11 cellular contexts compared by ENCODE assay signal in genomic region chr9:34451545-34451944, GRCh38. TPM values are rescaled to one million over a fixed set of nuclear protein-coding genes. Genes with fewer than 3 reads are reported as not detected.
DNase-seq lines count a peak whose midpoint lies in the region; ATAC-seq and TF ChIP-seq lines count a peak whose summit lies in the region.
"Had no signal": no experiment of that assay in that cellular context is flagged by ENCODE, and none has a peak within 500 bp of the region (broad histone marks: within the 10 kb centered on the region; RNA-seq: fewer than 3 reads in every experiment).

No MANE protein-coding gene starts in this region.

- ATAC-seq in GM19025 (IDR thresholded peaks at IDR 0.05; ENCODE audit: low read depth, unreplicated experiment) (peak; percentile 96), left lung (no peak)
- ATAC-seq: left colon, T-helper 17 cell had no signal

- intact Hi-C loops in esophagus squamous epithelium (cut with DNase I) (no loop called here), left lung (cut with DNase I) (no loop called here)

- H3K9me3 ChIP-seq in esophagus squamous epithelium (no peaks in the 10 kb centered on the region), left lung (no peaks in the 10 kb centered on the region)

- H3K27me3 ChIP-seq in esophagus squamous epithelium (no peaks in the 10 kb centered on the region), left lung (no peaks in the 10 kb centered on the region)

- no peak for TF ChIP-seq POLR2A in esophagus squamous epithelium (IDR thresholded peaks at IDR 0.05)

- H3K27ac ChIP-seq in esophagus squamous epithelium (peak overlapping the region in 3 of 4 donors; percentile 7 to 52 (median 25)), left lung (peak overlapping the region in 1 of 2 donors; percentile 57)

- H3K4me3 ChIP-seq in esophagus squamous epithelium (no peak overlapping the region), left lung (no peak overlapping the region)

- TF ChIP-seq CTCF in esophagus squamous epithelium (IDR thresholded peaks at IDR 0.05) (no peak), left lung (IDR thresholded peaks at IDR 0.05) (no peak)

- 51 to 60% methylated on average over 2 to 3 of the region's 3 CpGs for WGBS in esophagus squamous epithelium, 2 donors

- peak; percentile 57 for DNase-seq in ELR (ENCODE audit: low read depth)
- DNase-seq in M059J (ENCODE audit: low read depth), result peak; percentile 90
- DNase-seq in esophagus squamous epithelium (lab: John Stamatoyannopoulos, UW), result no peak
- no peak for DNase-seq in AML-193 (lab: John Stamatoyannopoulos, UW)
- DNase-seq in germinal center (ENCODE audit: low spot score), result no peak
- DNase-seq in left lung, result no peak
- DNase-seq in NCI-H82 treated with DMSO at 0.1 percent for 48 hours (lab: John Stamatoyannopoulos, UW; ENCODE audit: unreplicated experiment), result no peak
- DNase-seq: CD8-positive, alpha-beta memory T cell; left colon; T-helper 17 cell had no signal

- H3K36me3 ChIP-seq in esophagus squamous epithelium (no peaks in the 10 kb centered on the region), left lung (no peaks in the 10 kb centered on the region)

- peaks cover 11 to 48% (median 13%) of the 10 kb centered on the region in 3 donors for H3K4me1 ChIP-seq in esophagus squamous epithelium
- peaks cover 3 to 35% of the 10 kb centered on the region in 2 donors for H3K4me1 ChIP-seq in left lung

RNA-seq across cellular contexts. Expression of gene FAM219A, which starts 6.8 kb away (rescaled TPM):
- 14.6 and 31.1 TPM in 2 replicates for total RNA-seq in M059J (2014; rRNA removed; shearing (Covaris generic))
- 1 to 10 TPM; 4.0 to 7.6 (median 5.2) TPM for total RNA-seq in esophagus squamous epithelium
- total RNA-seq in left lung, result 10 to 100 TPM; 18.0 to 23.0 TPM

RNA-seq across cellular contexts. Expression of gene DNAI1, which starts 7.1 kb away (rescaled TPM):
- not detected in 2 replicates for total RNA-seq in M059J (2014; rRNA removed; shearing (Covaris generic))
- not detected for total RNA-seq in esophagus squamous epithelium
- 1 to 10 TPM in 1 of 2 donors, under 1 TPM in 1; 0.29 to 4.1 TPM for total RNA-seq in left lung
- total RNA-seq: CD8-positive, alpha-beta memory T cell; left colon; T-helper 17 cell had no signal

Comparison
In these comparisons a context has a peak if more than half of its experiments do, and no peak if none do; other contexts are left out.
1. DNase-seq: peak in ELR (single experiment) and M059J (single experiment); none in esophagus squamous epithelium (single experiment), AML-193 (0 of 2), germinal center (single experiment), left lung (0 of 2) and NCI-H82 treated with DMSO at 0.1 percent for 48 hours (single experiment).